Comparison of ENCODE assay signal across 8 cellular contexts in the genomic region with DNA sequence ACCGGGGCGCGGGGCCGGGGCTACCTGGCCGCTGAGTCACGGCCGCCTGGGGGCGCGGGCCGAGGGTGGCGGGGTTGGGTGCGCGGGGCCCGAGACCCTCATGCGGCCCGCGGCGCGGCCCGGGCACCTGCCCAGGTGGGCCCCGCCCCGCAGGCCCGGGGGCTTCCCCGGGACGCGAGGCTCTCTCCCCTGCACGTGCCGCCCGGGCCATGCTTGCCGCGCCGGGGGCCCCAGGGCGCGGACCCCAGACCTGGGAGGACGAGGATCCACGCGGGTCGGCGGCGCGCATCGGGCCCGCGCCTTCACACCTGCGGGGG. TPM values are rescaled to one million over a fixed set of nuclear protein-coding genes. Genes with fewer than 3 reads are reported as not detected.
DNase-seq lines count a peak whose midpoint lies in the region; ATAC-seq, FAIRE-seq and TF ChIP-seq lines count a peak whose summit lies in the region.

No MANE protein-coding gene starts in this region.

- H3K4me1 ChIP-seq in lung (ENCODE audit: control insufficient read depth in 2 of 2, insufficient read depth in 2 of 2, low read length in 2 of 2) = peaks cover 7 to 16% of the 10 kb centered on the region in 2 donors

- FAIRE-seq in urothelium cell line (lab: Jason Lieb, UNC) = no peak

- no peak for TF ChIP-seq CTCF in AG09309 (IDR thresholded peaks at IDR 0.05; ENCODE audit: control insufficient read depth, insufficient read depth, low read depth, low read length, missing control alignments)
- TF ChIP-seq CTCF in VCaP (conservative IDR thresholded peaks at IDR 0.05) = no peak
- no peak for TF ChIP-seq CTCF in lung (IDR thresholded peaks at IDR 0.05; ENCODE audit: control extremely low read depth, extremely low read depth)

- H3K27ac ChIP-seq in VCaP (peak overlapping the region; percentile 94), lung (ENCODE audit: low read depth in 1 of 2, low read length in 1 of 2) (peak overlapping the region; percentile 93)

- 1 to 2% methylated on average over 10 to 45 of the region's 45 CpGs for WGBS in lung, 2 donors

- H3K36me3 ChIP-seq in lung (ENCODE audit: control insufficient read depth in 2 of 2, insufficient read depth in 2 of 2, low read length in 2 of 2) = peaks cover 0 to 2% of the 10 kb centered on the region in 2 donors

- peaks cover 0 to 2% of the 10 kb centered on the region in 2 donors for H3K9me3 ChIP-seq in lung (ENCODE audit: control insufficient read depth in 2 of 2, insufficient read depth in 1 of 2, low read length in 1 of 2)

- H3K4me3 ChIP-seq in AG09309 (ENCODE audit: control insufficient read depth, low read depth, low read length) (peak overlapping the region; percentile 78), lung (peak overlapping the region; percentile 73)

- ATAC-seq in GM21390 (IDR thresholded peaks at IDR 0.05; ENCODE audit: unreplicated experiment) (peak; percentile 9), lung (ENCODE audit: insufficient read depth, low FRiP score) (no peak), HG03196 (IDR thresholded peaks at IDR 0.05; ENCODE audit: unreplicated experiment) (no peak)

- H3K27me3 ChIP-seq in lung (ENCODE audit: control insufficient read depth, insufficient read depth) = no peaks in the 10 kb centered on the region

- no peak for DNase-seq in AG09309 (ENCODE audit: low read depth)
- DNase-seq in lung (ENCODE audit: low spot score) = no peak
- DNase-seq in urothelium cell line (ENCODE audit: low spot score) = no peak
- DNase-seq in AG08396 (ENCODE audit: low spot score) = no peak
- DNase-seq in D341Med (ENCODE audit: low spot score) = no peak

RNA-seq across cellular contexts. Expression of gene MAFK, which starts 0.4 kb away (rescaled TPM):
- 10 to 100 TPM; 17.0 to 58.5 TPM for total RNA-seq in lung
- polyA plus RNA-seq in lung = 10 to 100 TPM; 54.7 to 76.7 TPM

RNA-seq across cellular contexts. Expression of gene TMEM184A, which starts 25.1 kb away (rescaled TPM):
- 10 to 100 TPM in 1 of 2 donors, 1 to 10 TPM in 1; 1.8 to 11.8 TPM for total RNA-seq in lung
- 1 to 10 TPM; 6.8 to 9.9 TPM for polyA plus RNA-seq in lung

RNA-seq across cellular contexts. Expression of gene INTS1, which starts 26.7 kb away (rescaled TPM):
- 100 to 1,000 TPM in 1 of 2 donors, 10 to 100 TPM in 1; 31.2 to 121 TPM for total RNA-seq in lung
- polyA plus RNA-seq in lung = 10 to 100 TPM; 45.8 to 46.2 TPM

RNA-seq across cellular contexts. Expression of gene PSMG3, which starts 38.9 kb away (rescaled TPM):
- 10 to 100 TPM; 10.7 to 30.9 TPM for total RNA-seq in lung
- 10 to 100 TPM; 52.8 to 86.7 TPM for polyA plus RNA-seq in lung
